ENCODE assay signal across 12 cellular contexts in the genomic region with DNA sequence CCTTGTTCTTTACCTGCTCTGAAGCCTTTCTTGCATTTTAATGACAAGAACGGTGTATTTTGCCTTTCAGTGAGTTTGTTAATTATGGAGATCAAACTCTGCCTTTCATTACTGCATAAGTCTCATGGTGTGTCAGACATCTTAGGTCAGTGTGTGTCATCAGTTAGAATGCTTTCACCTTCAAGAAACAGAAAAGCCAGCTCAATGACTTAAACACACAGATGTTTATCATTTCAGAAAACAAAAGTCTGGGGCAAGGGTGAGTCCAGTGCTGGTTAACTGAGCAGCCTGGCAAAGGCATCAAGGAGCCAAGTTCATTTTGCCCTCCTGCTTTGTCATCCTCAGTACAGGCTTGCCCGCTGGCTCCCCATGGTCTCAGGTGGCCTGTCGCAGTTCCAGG. TPM values are rescaled to one million over a fixed set of nuclear protein-coding genes. Genes with fewer than 3 reads are reported as not detected.
DNase-seq lines count a peak whose midpoint lies in the region; ATAC-seq, FAIRE-seq and TF ChIP-seq lines count a peak whose summit lies in the region.
"Had no signal": no experiment of that assay in that cellular context is flagged by ENCODE, and none has a peak within 500 bp of the region (broad histone marks: within the 10 kb centered on the region; RNA-seq: fewer than 3 reads in every experiment).

No MANE protein-coding gene starts in this region.

- no peaks in the 10 kb centered on the region for H3K9me3 Mint-ChIP-seq in CD8-positive, alpha-beta memory T cell
- H3K9me3 Mint-ChIP-seq in natural killer cell = no peaks in the 10 kb centered on the region

- POLR2A ChIA-PET in CD8-positive, alpha-beta memory T cell (lab: Charles Lee) = no interaction called here

- no peak overlapping the region for H3K4me3 Mint-ChIP-seq in CD8-positive, alpha-beta memory T cell
- H3K4me3 Mint-ChIP-seq in natural killer cell = no peak overlapping the region

- no peak overlapping the region for H3K4me3 ChIP-seq in CD8-positive, alpha-beta memory T cell (ENCODE audit: low read length)
- H3K4me3 ChIP-seq in body of pancreas = no peak overlapping the region

- no peaks in the 10 kb centered on the region for H3K27me3 Mint-ChIP-seq in CD8-positive, alpha-beta memory T cell
- no peaks in the 10 kb centered on the region for H3K27me3 Mint-ChIP-seq in natural killer cell (ENCODE audit: low read depth in 2 of 2)

- H3K36me3 Mint-ChIP-seq in CD8-positive, alpha-beta memory T cell = peaks cover 0 to 6% (median 1%) of the 10 kb centered on the region in 3 donors
- no peaks in the 10 kb centered on the region for H3K36me3 Mint-ChIP-seq in natural killer cell

- 80 to 89% methylated on average over 3 of the region's 3 CpGs for WGBS in body of pancreas, 2 donors

- TF ChIP-seq CTCF in body of pancreas (IDR thresholded peaks at IDR 0.05) (no peak), natural killer cell (IDR thresholded peaks at IDR 0.05) (no peak)

- intact Hi-C loops in body of pancreas (cut with DNase I) = no loop called here
- intact Hi-C loops in natural killer cell (cut with micrococcal nuclease) = no loop called here

- DNase-seq in CD8-positive, alpha-beta memory T cell = no peak
- DNase-seq in LHCN-M2 (ENCODE audit: low read depth) = peak; percentile 37
- DNase-seq in body of pancreas = no peak
- no peak for DNase-seq in natural killer cell
- DNase-seq in urothelium cell line (ENCODE audit: low spot score) = no peak
- DNase-seq: activated CD4-positive, alpha-beta T cell treated with anti-CD3 and anti-CD28 coated beads for 4 hours; GF-D8; NCI-H187 treated with DMSO at 0.1 percent for 48 hours; RPMI8226 had no signal

- ATAC-seq in body of pancreas = no peak
- no peak for ATAC-seq in natural killer cell
- ATAC-seq in GM21723 (IDR thresholded peaks at IDR 0.05; ENCODE audit: unreplicated experiment) = no peak
- ATAC-seq in HG02759 (IDR thresholded peaks at IDR 0.05; ENCODE audit: unreplicated experiment) = no peak
- no peak for ATAC-seq in HG02763 (IDR thresholded peaks at IDR 0.05; ENCODE audit: unreplicated experiment)

- peak overlapping the region in 5 of 8 donors; percentile 12 to 82 (median 53) for H3K27ac Mint-ChIP-seq in CD8-positive, alpha-beta memory T cell
- peak overlapping the region; percentile 12 to 93 for H3K27ac Mint-ChIP-seq in natural killer cell

- peaks cover 73 to 85% (median 82%) of the 10 kb centered on the region in 3 donors for H3K4me1 Mint-ChIP-seq in CD8-positive, alpha-beta memory T cell
- peaks cover 55 to 68% of the 10 kb centered on the region in 2 donors for H3K4me1 Mint-ChIP-seq in natural killer cell

- H3K36me3 ChIP-seq in CD8-positive, alpha-beta memory T cell (ENCODE audit: insufficient read depth, low read length) = no peaks in the 10 kb centered on the region
- no peaks in the 10 kb centered on the region for H3K36me3 ChIP-seq in body of pancreas (replicated peaks in 1 of 2; ENCODE audit: insufficient read depth in 1 of 2, low read depth in 2 of 2)

- H3K27me3 ChIP-seq in CD8-positive, alpha-beta memory T cell (ENCODE audit: insufficient read depth, low read length, poor library complexity, severe bottlenecking) = no peaks in the 10 kb centered on the region
- no peaks in the 10 kb centered on the region for H3K27me3 ChIP-seq in body of pancreas

- H3K27ac ChIP-seq in CD8-positive, alpha-beta memory T cell (ENCODE audit: low read depth, low read length) = no peak overlapping the region
- H3K27ac ChIP-seq in body of pancreas = peak overlapping the region in 3 of 4 donors; percentile 24 to 70 (median 61)

- no peak for FAIRE-seq in urothelium cell line (lab: Jason Lieb, UNC)

- CTCF ChIA-PET in CD8-positive, alpha-beta memory T cell (lab: Charles Lee) = interaction anchor here (1.6 to 2.7 kb wide), 3 partner anchors 9 to 57 kb away, joined by 4 to 22 read pairs (median 14); no protein-coding TSS in a partner anchor

- TF ChIP-seq POLR2A in body of pancreas (IDR thresholded peaks at IDR 0.05) = no peak

- H3K4me1 ChIP-seq in CD8-positive, alpha-beta memory T cell (ENCODE audit: insufficient read depth, low read length) = peaks cover 70% of the 10 kb centered on the region
- peaks cover 50% of the 10 kb centered on the region for H3K4me1 ChIP-seq in body of pancreas

- no peaks in the 10 kb centered on the region for H3K9me3 ChIP-seq in CD8-positive, alpha-beta memory T cell (ENCODE audit: low read length)
- H3K9me3 ChIP-seq in body of pancreas = no peaks in the 10 kb centered on the region

RNA-seq across cellular contexts. Expression of gene PACS1, which starts 54.5 kb away (rescaled TPM):
- total RNA-seq in CD8-positive, alpha-beta memory T cell = 10 to 100 TPM; 73.3 to 77.4 TPM
- 86.1 TPM for polyA plus RNA-seq in CD8-positive, alpha-beta memory T cell
- total RNA-seq in LHCN-M2 (2014; rRNA removed) (26.0 and 30.0 TPM in 2 replicates), body of pancreas (10 to 100 TPM; 17.5 to 19.7 TPM), natural killer cell (100 to 1,000 TPM; 176 to 204 (median 186) TPM)
- 52.3 TPM for polyA plus RNA-seq in LHCN-M2 (2012)
